14 cellular contexts compared by ENCODE assay signal in genomic region chr17:66652840-66653507, GRCh38.
A peak's percentile ranks its signal among the peaks of the same experiment; 100 is the strongest.
DNase-seq lines count a peak whose midpoint lies in the region; ATAC-seq lines count a peak whose summit lies in the region.
"Had no signal": no experiment of that assay in that cellular context is flagged by ENCODE, and none has a peak within 500 bp of the region (broad histone marks: within the 10 kb centered on the region; RNA-seq: fewer than 3 reads in every experiment).

No MANE protein-coding gene starts in this region.

- DNase-seq in activated CD4-positive, CD25-positive, alpha-beta regulatory T cell treated with anti-CD3 and anti-CD28 coated beads, Interleukin-2, amount 50 U/mL, for 72 hours = no peak
- DNase-seq in HCEC 1CT = peak; percentile 39
- DNase-seq in activated naive CD4-positive, alpha-beta T cell treated with anti-CD3 and anti-CD28 coated beads, Interleukin-2, amount 50 U/mL, for 72 hours (ENCODE audit: low spot score in 2 of 2) = no peak
- peak; percentile 25 for DNase-seq in fibroblast of peridontal ligament (ENCODE audit: extremely low read depth)
- DNase-seq in COR-L47 (lab: John Stamatoyannopoulos, UW) = no peak
- DNase-seq in epidermal melanocyte (ENCODE audit: insufficient read length, low spot score) = no peak
- DNase-seq in Kasumi-1 (lab: John Stamatoyannopoulos, UW) = no peak
- DNase-seq: activated CD4-positive, alpha-beta T cell treated with anti-CD3 and anti-CD28 coated beads, Interleukin-2, amount 50 U/mL, for 4 hours; CD4-positive, alpha-beta memory T cell; NCI-H2081 treated with DMSO at 0.1 percent for 48 hours; right lobe of liver; Right ventricle myocardium superior; stomach had no signal

- peak; percentile 51 to 54 for ATAC-seq in activated CD4-positive, CD25-positive, alpha-beta regulatory T cell treated with anti-CD3 and anti-CD28 coated beads, Interleukin-2, amount 50 U/mL, for 24 hours
- ATAC-seq in activated naive CD4-positive, alpha-beta T cell treated with anti-CD3 and anti-CD28 coated beads, Interleukin-2, amount 50 U/mL, for 72 hours = peak; percentile 65 to 79
- ATAC-seq: right lobe of liver had no signal

- H3K36me3 Mint-ChIP-seq in activated naive CD4-positive, alpha-beta T cell treated with anti-CD3 and anti-CD28 coated beads, Interleukin-2, amount 50 U/mL, for 72 hours = peaks cover 59 to 79% of the 10 kb centered on the region in 2 donors

- H3K9me3 Mint-ChIP-seq in activated naive CD4-positive, alpha-beta T cell treated with anti-CD3 and anti-CD28 coated beads, Interleukin-2, amount 50 U/mL, for 72 hours = peaks cover 0 to 19% of the 10 kb centered on the region in 2 donors

- H3K27ac Mint-ChIP-seq in activated naive CD4-positive, alpha-beta T cell treated with anti-CD3 and anti-CD28 coated beads, Interleukin-2, amount 50 U/mL, for 72 hours = peak overlapping the region; percentile 70 to 89

Comparison
In these comparisons a context has a peak if more than half of its experiments do, and no peak if none do; other contexts are left out.
1. DNase-seq: peak in HCEC 1CT (single experiment) and fibroblast of peridontal ligament (single experiment); none in activated CD4-positive, CD25-positive, alpha-beta regulatory T cell treated with anti-CD3 and anti-CD28 coated beads, Interleukin-2, amount 50 U/mL, for 72 hours (single experiment), activated naive CD4-positive, alpha-beta T cell treated with anti-CD3 and anti-CD28 coated beads, Interleukin-2, amount 50 U/mL, for 72 hours (0 of 2), COR-L47 (single experiment), epidermal melanocyte (single experiment) and Kasumi-1 (0 of 2).